14 cellular contexts compared by ENCODE assay signal in the genomic region with DNA sequence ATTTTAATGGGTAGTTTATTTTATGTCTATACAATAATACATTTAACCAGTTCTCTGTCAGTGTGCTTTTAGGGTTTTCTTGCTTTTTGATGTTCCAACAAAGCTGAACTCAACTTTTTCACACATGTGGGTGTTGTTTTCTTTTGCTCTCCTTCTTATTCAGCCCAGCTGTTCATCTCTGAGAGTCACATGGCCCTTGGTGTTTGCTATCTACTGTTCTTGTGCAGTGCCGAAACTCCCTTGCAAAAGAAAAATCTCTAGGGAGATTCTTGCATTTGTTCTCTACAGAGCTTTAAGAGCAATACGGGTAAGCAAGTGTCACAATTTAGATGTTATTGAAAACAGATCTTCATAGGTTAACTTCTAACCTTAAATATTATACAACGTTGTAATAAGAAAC.
DNase-seq lines count a peak whose midpoint lies in the region; ATAC-seq and TF ChIP-seq lines count a peak whose summit lies in the region.
"Had no signal": no experiment of that assay in that cellular context is flagged by ENCODE, and none has a peak within 500 bp of the region (broad histone marks: within the 10 kb centered on the region; RNA-seq: fewer than 3 reads in every experiment).

No MANE protein-coding gene starts in this region.

- no peak for ATAC-seq in GM19463 (IDR thresholded peaks at IDR 0.05; ENCODE audit: unreplicated experiment)
- ATAC-seq: GM12878 had no signal

- DNase-seq in NCI-H2171 treated with DMSO at 0.1 percent for 48 hours (lab: John Stamatoyannopoulos, UW) (peak; percentile 31), NCI-H2171 (lab: John Stamatoyannopoulos, UW) (no peak), fibroblast of mammary gland (ENCODE audit: low read depth) (peak; percentile 44), inferior parietal cortex (ENCODE audit: extremely low spot score) (peak; percentile 58), DMS53 (lab: John Stamatoyannopoulos, UW) (no peak), NCI-H2107 treated with DMSO at 0.1 percent for 48 hours (lab: John Stamatoyannopoulos, UW; ENCODE audit: unreplicated experiment) (no peak), NCI-H510A treated with DMSO at 0.1 percent for 48 hours (lab: John Stamatoyannopoulos, UW) (no peak)
- DNase-seq: GM23248, NCI-H1436 treated with DMSO at 0.1 percent for 48 hours, NCI-H446 treated with DMSO at 0.1 percent for 48 hours, Peyer's patch, SIG-M5 had no signal

- TF ChIP-seq CTCF in fibroblast of mammary gland (conservative IDR thresholded peaks at IDR 0.05; ENCODE audit: control insufficient read depth, insufficient read depth, low read depth, low read length) = no peak

- no peak overlapping the region for H3K4me3 ChIP-seq in fibroblast of mammary gland (ENCODE audit: control insufficient read depth, low read depth, low read length)
- H3K4me3 ChIP-seq: GM12878, GM23248, Peyer's patch had no signal

Comparison
In these comparisons a context has a peak if more than half of its experiments do, and no peak if none do; other contexts are left out.
1. DNase-seq: peak in NCI-H2171 treated with DMSO at 0.1 percent for 48 hours (single experiment), fibroblast of mammary gland (single experiment) and inferior parietal cortex (single experiment); none in NCI-H2171 (single experiment), DMS53 (single experiment), NCI-H2107 treated with DMSO at 0.1 percent for 48 hours (single experiment) and NCI-H510A treated with DMSO at 0.1 percent for 48 hours (single experiment).